ENCODE assay signal across 23 cellular contexts in genomic region chr16:60674241-60674640, GRCh38.
"Had no signal": no experiment of that assay in that cellular context is flagged by ENCODE, and none has a peak within 500 bp of the region (broad histone marks: within the 10 kb centered on the region; RNA-seq: fewer than 3 reads in every experiment).

No MANE protein-coding gene starts in this region.

- H3K9me3 ChIP-seq: adrenal gland, breast epithelium had no signal

- H3K4me1 ChIP-seq: adrenal gland, breast epithelium had no signal

- H3K36me3 ChIP-seq: adrenal gland, breast epithelium had no signal

- ATAC-seq: activated T-cell treated with anti-CD3 and anti-CD28 coated beads, Interleukin-2, amount 50 U/mL, for 72 hours had no signal

- H3K4me2 ChIP-seq: PC-9 had no signal

- H2AFZ ChIP-seq: PC-9 had no signal

- H3K4me3 ChIP-seq: adrenal gland, breast epithelium, PC-9 had no signal

- H3K27me3 ChIP-seq: adrenal gland, breast epithelium had no signal

- DNase-seq: activated CD4-positive, alpha-beta memory T cell treated with anti-CD3 and anti-CD28 coated beads for 36 hours; activated CD4-positive, alpha-beta T cell treated with anti-CD3 and anti-CD28 coated beads, Interleukin-2, amount 10 ng/mL, durations not matched to agents 7 days and 5 days; activated CD4-positive, CD25-positive, alpha-beta regulatory T cell; activated CD8-positive, alpha-beta memory T cell treated with anti-CD3 and anti-CD28 coated beads for 24 hours; activated naive CD4-positive, alpha-beta T cell treated with anti-CD3 and anti-CD28 coated beads, Interleukin-2, amount 50 U/mL, for 16 hours; activated naive CD8-positive, alpha-beta T cell treated with anti-CD3 and anti-CD28 coated beads, Interleukin-2, amount 10 ng/mL, durations not matched to agents 7 days and 5 days; activated T-cell treated with anti-CD3 and anti-CD28 coated beads for 4 hours; activated T-cell treated with anti-CD3 and anti-CD28 coated beads, Interleukin-2, amount 50 U/mL, for 72 hours; adrenal gland; anterior cingulate cortex; caudate nucleus; NCI-H1048; NCI-H146; NCI-H187 treated with DMSO at 0.1 percent for 48 hours; NCI-H2081 treated with DMSO at 0.1 percent for 48 hours; NCI-H345; NCI-H510A; NCI-H69; PC-9; SIG-M5; T-helper 2 cell had no signal

- H3K27ac ChIP-seq: adrenal gland, breast epithelium, PC-9, VCaP had no signal
